ENCODE assay signal across 25 cellular contexts in genomic region chr2:207640661-207641060, GRCh38.
"Had no signal": no experiment of that assay in that cellular context is flagged by ENCODE, and none has a peak within 500 bp of the region (broad histone marks: within the 10 kb centered on the region; RNA-seq: fewer than 3 reads in every experiment).

No MANE protein-coding gene starts in this region.

- DNase-seq: activated CD4-positive, alpha-beta T cell treated with anti-CD3 and anti-CD28 coated beads, Interleukin-2, amount 10 ng/mL, durations not matched to agents 24 days and 14 days; activated CD4-positive, alpha-beta T cell treated with anti-CD3 and anti-CD28 coated beads, Interleukin-2, amount 50 U/mL, for 4 hours; activated CD8-positive, alpha-beta T cell treated with anti-CD3 and anti-CD28 coated beads for 36 hours; activated gamma-delta T cell; activated naive CD4-positive, alpha-beta T cell treated with Interleukin-2 at 50 U/mL for 16 hours; activated naive CD8-positive, alpha-beta T cell treated with anti-CD3 and anti-CD28 coated beads, Interleukin-2, amount 10 ng/mL, durations not matched to agents 7 days and 5 days; activated T-cell treated with anti-CD3 and anti-CD28 coated beads, Interleukin-2, amount 50 U/mL, for 1 hour; activated T-cell treated with anti-CD3 and anti-CD28 coated beads, Interleukin-2, amount 50 U/mL, for 72 hours; amygdala; Karpas-422; KBM-7; NCI-H1105; NCI-H1417 treated with DMSO at 0.1 percent for 48 hours; NCI-H187 treated with DMSO at 0.1 percent for 48 hours; NCI-H2227 treated with DMSO at 0.1 percent for 48 hours; NCI-H446; NCI-H510A treated with DMSO at 0.1 percent for 48 hours; NCI-H774; Peyer's patch; RPMI8226; SHP77 treated with DMSO at 0.1 percent for 48 hours; SK-N-SH had no signal

- H3K36me3 ChIP-seq: ascending aorta, cardiac muscle cell, Peyer's patch, SJSA1 had no signal

- H3K9me3 ChIP-seq: Peyer's patch, SJSA1, SK-N-SH had no signal

- H3K27me3 ChIP-seq: ascending aorta, cardiac muscle cell, Peyer's patch, SJSA1 had no signal

- H3K27ac ChIP-seq: ascending aorta, cardiac muscle cell, Peyer's patch, SJSA1 had no signal

- H3K4me3 ChIP-seq: ascending aorta, cardiac muscle cell, Peyer's patch, SJSA1 had no signal

- H3K4me1 ChIP-seq: ascending aorta, Peyer's patch, SJSA1 had no signal
